In the genomic region with DNA sequence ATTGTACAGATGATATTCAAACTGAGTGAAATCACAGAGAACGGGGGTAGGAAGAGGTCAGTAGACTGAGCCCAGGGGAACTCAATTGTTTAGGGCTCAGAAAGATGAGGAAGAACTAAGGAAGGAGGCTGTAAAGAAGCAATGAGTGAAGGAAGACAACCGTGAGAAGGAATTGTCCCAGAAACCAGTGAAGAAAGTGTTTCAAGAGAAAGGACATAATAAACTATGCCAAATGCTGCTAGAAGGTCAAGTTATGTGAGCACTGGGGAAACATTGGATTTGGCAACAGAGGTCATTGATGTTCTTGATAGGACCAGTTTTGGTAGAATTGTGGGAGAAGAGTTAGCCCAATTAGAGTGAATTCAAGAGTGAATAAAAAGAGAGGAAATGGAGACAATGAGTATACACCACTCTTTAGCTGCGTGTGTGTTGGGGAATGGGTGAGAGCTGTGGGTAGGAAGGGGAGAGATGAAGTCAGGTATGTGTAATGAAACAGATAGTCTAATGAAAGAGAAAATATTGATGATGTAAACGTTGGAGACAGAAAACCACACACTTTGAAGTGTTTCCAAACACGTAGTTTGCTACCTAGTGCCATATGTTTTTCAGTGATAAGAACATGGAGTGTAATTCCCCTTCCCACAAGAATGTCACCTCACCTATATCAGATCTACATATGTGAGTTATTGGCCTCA, we compare ENCODE assay signal across 1 cellular context.
TF ChIP-seq lines count a peak whose summit lies in the region.

No MANE protein-coding gene starts in this region.

TF ChIP-seq in K562, 482 proteins besides CTCF, POLR2A, EP300 and RAD21 (continued from another document and continues in another):
- TF ChIP-seq, protein P1, sequence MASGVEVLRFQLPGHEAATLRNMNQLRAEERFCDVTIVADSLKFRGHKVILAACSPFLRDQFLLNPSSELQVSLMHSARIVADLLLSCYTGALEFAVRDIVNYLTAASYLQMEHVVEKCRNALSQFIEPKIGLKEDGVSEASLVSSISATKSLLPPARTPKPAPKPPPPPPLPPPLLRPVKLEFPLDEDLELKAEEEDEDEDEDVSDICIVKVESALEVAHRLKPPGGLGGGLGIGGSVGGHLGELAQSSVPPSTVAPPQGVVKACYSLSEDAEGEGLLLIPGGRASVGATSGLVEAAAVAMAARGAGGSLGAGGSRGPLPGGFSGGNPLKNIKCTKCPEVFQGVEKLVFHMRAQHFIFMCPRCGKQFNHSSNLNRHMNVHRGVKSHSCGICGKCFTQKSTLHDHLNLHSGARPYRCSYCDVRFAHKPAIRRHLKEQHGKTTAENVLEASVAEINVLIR (CRISPR knock-in tag; IDR thresholded peaks at IDR 0.05) = no peak
- peak; percentile 83 for TF ChIP-seq NCOR1 (IDR thresholded peaks at IDR 0.05)
- TF ChIP-seq, protein P2, sequence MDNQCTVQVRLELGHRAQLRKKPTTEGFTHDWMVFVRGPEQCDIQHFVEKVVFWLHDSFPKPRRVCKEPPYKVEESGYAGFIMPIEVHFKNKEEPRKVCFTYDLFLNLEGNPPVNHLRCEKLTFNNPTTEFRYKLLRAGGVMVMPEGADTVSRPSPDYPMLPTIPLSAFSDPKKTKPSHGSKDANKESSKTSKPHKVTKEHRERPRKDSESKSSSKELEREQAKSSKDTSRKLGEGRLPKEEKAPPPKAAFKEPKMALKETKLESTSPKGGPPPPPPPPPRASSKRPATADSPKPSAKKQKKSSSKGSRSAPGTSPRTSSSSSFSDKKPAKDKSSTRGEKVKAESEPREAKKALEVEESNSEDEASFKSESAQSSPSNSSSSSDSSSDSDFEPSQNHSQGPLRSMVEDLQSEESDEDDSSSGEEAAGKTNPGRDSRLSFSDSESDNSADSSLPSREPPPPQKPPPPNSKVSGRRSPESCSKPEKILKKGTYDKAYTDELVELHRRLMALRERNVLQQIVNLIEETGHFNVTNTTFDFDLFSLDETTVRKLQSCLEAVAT (IDR thresholded peaks at IDR 0.05) = peak; percentile 16 to 95; a peak in 3 of 4 replicates
- peak; percentile 82 for TF ChIP-seq JUND (IDR thresholded peaks at IDR 0.05; ENCODE audit: borderline replicate concordance, low read depth, low read length)
- TF ChIP-seq JUND (tag; IDR thresholded peaks at IDR 0.05; ENCODE audit: borderline replicate concordance, low read depth, low read length) = peak; percentile 70; the same call in 2 of the 3 replicates
- TF ChIP-seq PRMT5 (CRISPR knock-in tag; IDR thresholded peaks at IDR 0.05) = no peak
- peak; percentile 52 to 90; a peak in 1 of 4 replicates for TF ChIP-seq ARNT (IDR thresholded peaks at IDR 0.05)
- TF ChIP-seq TRIM24 (IDR thresholded peaks at IDR 0.05) = peak; percentile 74 to 84
- TF ChIP-seq TEAD2 (tag; IDR thresholded peaks at IDR 0.05) = peak; percentile 66; the same call in 1 of the 2 replicates
- TF ChIP-seq ILF3 (IDR thresholded peaks at IDR 0.05; ENCODE audit: borderline replicate concordance) = 0 out of 2 replicates have a peak, but pooled peaks have one; percentile 68
- no peak for TF ChIP-seq MTF1 (CRISPR knock-in tag; IDR thresholded peaks at IDR 0.05; ENCODE audit: borderline replicate concordance)
- TF ChIP-seq, protein P3, sequence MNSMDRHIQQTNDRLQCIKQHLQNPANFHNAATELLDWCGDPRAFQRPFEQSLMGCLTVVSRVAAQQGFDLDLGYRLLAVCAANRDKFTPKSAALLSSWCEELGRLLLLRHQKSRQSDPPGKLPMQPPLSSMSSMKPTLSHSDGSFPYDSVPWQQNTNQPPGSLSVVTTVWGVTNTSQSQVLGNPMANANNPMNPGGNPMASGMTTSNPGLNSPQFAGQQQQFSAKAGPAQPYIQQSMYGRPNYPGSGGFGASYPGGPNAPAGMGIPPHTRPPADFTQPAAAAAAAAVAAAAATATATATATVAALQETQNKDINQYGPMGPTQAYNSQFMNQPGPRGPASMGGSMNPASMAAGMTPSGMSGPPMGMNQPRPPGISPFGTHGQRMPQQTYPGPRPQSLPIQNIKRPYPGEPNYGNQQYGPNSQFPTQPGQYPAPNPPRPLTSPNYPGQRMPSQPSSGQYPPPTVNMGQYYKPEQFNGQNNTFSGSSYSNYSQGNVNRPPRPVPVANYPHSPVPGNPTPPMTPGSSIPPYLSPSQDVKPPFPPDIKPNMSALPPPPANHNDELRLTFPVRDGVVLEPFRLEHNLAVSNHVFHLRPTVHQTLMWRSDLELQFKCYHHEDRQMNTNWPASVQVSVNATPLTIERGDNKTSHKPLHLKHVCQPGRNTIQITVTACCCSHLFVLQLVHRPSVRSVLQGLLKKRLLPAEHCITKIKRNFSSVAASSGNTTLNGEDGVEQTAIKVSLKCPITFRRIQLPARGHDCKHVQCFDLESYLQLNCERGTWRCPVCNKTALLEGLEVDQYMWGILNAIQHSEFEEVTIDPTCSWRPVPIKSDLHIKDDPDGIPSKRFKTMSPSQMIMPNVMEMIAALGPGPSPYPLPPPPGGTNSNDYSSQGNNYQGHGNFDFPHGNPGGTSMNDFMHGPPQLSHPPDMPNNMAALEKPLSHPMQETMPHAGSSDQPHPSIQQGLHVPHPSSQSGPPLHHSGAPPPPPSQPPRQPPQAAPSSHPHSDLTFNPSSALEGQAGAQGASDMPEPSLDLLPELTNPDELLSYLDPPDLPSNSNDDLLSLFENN (IDR thresholded peaks at IDR 0.05; ENCODE audit: low read depth in 2 of 2, low read length in 2 of 2) = peak in 1 of 2 experiments; percentile 55; a peak in 1 of 4 replicates
- TF ChIP-seq NFYB (IDR thresholded peaks at IDR 0.05; ENCODE audit: extremely low read depth, insufficient read length) = no peak
- TF ChIP-seq, protein P4, sequence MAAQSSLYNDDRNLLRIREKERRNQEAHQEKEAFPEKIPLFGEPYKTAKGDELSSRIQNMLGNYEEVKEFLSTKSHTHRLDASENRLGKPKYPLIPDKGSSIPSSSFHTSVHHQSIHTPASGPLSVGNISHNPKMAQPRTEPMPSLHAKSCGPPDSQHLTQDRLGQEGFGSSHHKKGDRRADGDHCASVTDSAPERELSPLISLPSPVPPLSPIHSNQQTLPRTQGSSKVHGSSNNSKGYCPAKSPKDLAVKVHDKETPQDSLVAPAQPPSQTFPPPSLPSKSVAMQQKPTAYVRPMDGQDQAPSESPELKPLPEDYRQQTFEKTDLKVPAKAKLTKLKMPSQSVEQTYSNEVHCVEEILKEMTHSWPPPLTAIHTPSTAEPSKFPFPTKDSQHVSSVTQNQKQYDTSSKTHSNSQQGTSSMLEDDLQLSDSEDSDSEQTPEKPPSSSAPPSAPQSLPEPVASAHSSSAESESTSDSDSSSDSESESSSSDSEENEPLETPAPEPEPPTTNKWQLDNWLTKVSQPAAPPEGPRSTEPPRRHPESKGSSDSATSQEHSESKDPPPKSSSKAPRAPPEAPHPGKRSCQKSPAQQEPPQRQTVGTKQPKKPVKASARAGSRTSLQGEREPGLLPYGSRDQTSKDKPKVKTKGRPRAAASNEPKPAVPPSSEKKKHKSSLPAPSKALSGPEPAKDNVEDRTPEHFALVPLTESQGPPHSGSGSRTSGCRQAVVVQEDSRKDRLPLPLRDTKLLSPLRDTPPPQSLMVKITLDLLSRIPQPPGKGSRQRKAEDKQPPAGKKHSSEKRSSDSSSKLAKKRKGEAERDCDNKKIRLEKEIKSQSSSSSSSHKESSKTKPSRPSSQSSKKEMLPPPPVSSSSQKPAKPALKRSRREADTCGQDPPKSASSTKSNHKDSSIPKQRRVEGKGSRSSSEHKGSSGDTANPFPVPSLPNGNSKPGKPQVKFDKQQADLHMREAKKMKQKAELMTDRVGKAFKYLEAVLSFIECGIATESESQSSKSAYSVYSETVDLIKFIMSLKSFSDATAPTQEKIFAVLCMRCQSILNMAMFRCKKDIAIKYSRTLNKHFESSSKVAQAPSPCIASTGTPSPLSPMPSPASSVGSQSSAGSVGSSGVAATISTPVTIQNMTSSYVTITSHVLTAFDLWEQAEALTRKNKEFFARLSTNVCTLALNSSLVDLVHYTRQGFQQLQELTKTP (IDR thresholded peaks at IDR 0.05; ENCODE audit: low read depth in 1 of 2, partially characterized antibody in 2 of 2) = peak; percentile 38 to 83
- TF ChIP-seq ZNF766 (CRISPR knock-in tag; conservative IDR thresholded peaks at IDR 0.05) = peak; percentile 88
- peak; percentile 50; the same call in 1 of the 2 replicates for TF ChIP-seq MTA1 (IDR thresholded peaks at IDR 0.05; ENCODE audit: borderline replicate concordance)
- TF ChIP-seq CREM (IDR thresholded peaks at IDR 0.05; ENCODE audit: low read depth) = peak; percentile 88
- TF ChIP-seq ATF7 (IDR thresholded peaks at IDR 0.05) = peak; percentile 91
- no peak for TF ChIP-seq ZSCAN29 (IDR thresholded peaks at IDR 0.05)
- no peak for TF ChIP-seq ZNF274 (IDR thresholded peaks at IDR 0.05; ENCODE audit: borderline replicate concordance, low read depth, low read length)
- TF ChIP-seq CREB1 (IDR thresholded peaks at IDR 0.05) = peak; percentile 57; the same call in 1 of the 2 replicates
- TF ChIP-seq CREB1 (CRISPR knock-in tag; IDR thresholded peaks at IDR 0.05) = no peak
- TF ChIP-seq NR2F6 (CRISPR knock-in tag; IDR thresholded peaks at IDR 0.05) = no peak
- TF ChIP-seq TOE1 (IDR thresholded peaks at IDR 0.05; ENCODE audit: borderline replicate concordance) = peak; percentile 9; the same call in 1 of the 2 replicates
- no peak for TF ChIP-seq TOE1 (CRISPR knock-in tag; IDR thresholded peaks at IDR 0.05; ENCODE audit: borderline replicate concordance, low read depth)
- TF ChIP-seq TCF7L2 (IDR thresholded peaks at IDR 0.05; ENCODE audit: low read depth, low read length) = peak; percentile 69; the same call in 1 of the 2 replicates
- peak; percentile 94 for TF ChIP-seq SOX6 (IDR thresholded peaks at IDR 0.05)
- TF ChIP-seq HIVEP1 (CRISPR knock-in tag; IDR thresholded peaks at IDR 0.05) = no peak
- TF ChIP-seq, protein P5, sequence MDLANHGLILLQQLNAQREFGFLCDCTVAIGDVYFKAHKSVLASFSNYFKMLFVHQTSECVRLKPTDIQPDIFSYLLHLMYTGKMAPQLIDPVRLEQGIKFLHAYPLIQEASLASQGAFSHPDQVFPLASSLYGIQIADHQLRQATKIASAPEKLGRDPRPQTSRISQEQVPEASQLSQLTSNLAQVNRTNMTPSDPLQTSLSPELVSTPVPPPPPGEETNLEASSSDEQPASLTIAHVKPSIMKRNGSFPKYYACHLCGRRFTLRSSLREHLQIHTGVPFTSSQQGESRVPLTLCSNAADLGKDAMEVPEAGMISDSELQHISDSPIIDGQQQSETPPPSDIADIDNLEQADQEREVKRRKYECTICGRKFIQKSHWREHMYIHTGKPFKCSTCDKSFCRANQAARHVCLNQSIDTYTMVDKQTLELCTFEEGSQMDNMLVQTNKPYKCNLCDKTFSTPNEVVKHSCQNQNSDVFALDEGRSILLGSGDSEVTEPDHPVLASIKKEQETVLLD (IDR thresholded peaks at IDR 0.05) = 0 out of 2 replicates have a peak, but pooled peaks have one; percentile 29
- TF ChIP-seq SMAD3 (CRISPR knock-in tag; conservative IDR thresholded peaks at IDR 0.05) = 0 out of 2 replicates have a peak, but pooled peaks have one; percentile 5
- TF ChIP-seq, protein P6, sequence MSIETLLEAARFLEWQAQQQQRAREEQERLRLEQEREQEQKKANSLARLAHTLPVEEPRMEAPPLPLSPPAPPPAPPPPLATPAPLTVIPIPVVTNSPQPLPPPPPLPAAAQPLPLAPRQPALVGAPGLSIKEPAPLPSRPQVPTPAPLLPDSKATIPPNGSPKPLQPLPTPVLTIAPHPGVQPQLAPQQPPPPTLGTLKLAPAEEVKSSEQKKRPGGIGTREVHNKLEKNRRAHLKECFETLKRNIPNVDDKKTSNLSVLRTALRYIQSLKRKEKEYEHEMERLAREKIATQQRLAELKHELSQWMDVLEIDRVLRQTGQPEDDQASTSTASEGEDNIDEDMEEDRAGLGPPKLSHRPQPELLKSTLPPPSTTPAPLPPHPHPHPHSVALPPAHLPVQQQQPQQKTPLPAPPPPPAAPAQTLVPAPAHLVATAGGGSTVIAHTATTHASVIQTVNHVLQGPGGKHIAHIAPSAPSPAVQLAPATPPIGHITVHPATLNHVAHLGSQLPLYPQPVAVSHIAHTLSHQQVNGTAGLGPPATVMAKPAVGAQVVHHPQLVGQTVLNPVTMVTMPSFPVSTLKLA (conservative IDR thresholded peaks at IDR 0.05) = peak in 1 of 2 experiments; percentile 41; a peak in 1 of 4 replicates
- TF ChIP-seq ZNF134 (CRISPR knock-in tag; conservative IDR thresholded peaks at IDR 0.05) = no peak
- peak; percentile 97 for TF ChIP-seq ARID1B (IDR thresholded peaks at IDR 0.05)
- TF ChIP-seq, protein P7, sequence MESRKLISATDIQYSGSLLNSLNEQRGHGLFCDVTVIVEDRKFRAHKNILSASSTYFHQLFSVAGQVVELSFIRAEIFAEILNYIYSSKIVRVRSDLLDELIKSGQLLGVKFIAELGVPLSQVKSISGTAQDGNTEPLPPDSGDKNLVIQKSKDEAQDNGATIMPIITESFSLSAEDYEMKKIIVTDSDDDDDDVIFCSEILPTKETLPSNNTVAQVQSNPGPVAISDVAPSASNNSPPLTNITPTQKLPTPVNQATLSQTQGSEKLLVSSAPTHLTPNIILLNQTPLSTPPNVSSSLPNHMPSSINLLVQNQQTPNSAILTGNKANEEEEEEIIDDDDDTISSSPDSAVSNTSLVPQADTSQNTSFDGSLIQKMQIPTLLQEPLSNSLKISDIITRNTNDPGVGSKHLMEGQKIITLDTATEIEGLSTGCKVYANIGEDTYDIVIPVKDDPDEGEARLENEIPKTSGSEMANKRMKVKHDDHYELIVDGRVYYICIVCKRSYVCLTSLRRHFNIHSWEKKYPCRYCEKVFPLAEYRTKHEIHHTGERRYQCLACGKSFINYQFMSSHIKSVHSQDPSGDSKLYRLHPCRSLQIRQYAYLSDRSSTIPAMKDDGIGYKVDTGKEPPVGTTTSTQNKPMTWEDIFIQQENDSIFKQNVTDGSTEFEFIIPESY (CRISPR knock-in tag; IDR thresholded peaks at IDR 0.05) = 0 out of 2 replicates have a peak, but pooled peaks have one; percentile 16
- peak; percentile 74 for TF ChIP-seq CXXC5 (CRISPR knock-in tag; IDR thresholded peaks at IDR 0.05)
- TF ChIP-seq ZNF644 (tag; IDR thresholded peaks at IDR 0.05; ENCODE audit: low read depth) = peak; percentile 75; the same call in 1 of the 2 replicates
- TF ChIP-seq RCOR1 (IDR thresholded peaks at IDR 0.05; ENCODE audit: borderline replicate concordance in 1 of 2, low read depth in 2 of 2, low read length in 2 of 2) = peak in 1 of 2 experiments; percentile 74; a peak in 2 of 4 replicates
- TF ChIP-seq TEAD4 (IDR thresholded peaks at IDR 0.05; ENCODE audit: low read length) = peak; percentile 97
- TF ChIP-seq TEAD4 (CRISPR knock-in tag; IDR thresholded peaks at IDR 0.05; ENCODE audit: borderline replicate concordance) = no peak
- TF ChIP-seq, protein P8, sequence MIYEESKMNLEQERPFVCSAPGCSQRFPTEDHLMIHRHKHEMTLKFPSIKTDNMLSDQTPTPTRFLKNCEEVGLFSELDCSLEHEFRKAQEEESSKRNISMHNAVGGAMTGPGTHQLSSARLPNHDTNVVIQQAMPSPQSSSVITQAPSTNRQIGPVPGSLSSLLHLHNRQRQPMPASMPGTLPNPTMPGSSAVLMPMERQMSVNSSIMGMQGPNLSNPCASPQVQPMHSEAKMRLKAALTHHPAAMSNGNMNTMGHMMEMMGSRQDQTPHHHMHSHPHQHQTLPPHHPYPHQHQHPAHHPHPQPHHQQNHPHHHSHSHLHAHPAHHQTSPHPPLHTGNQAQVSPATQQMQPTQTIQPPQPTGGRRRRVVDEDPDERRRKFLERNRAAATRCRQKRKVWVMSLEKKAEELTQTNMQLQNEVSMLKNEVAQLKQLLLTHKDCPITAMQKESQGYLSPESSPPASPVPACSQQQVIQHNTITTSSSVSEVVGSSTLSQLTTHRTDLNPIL (CRISPR knock-in tag; IDR thresholded peaks at IDR 0.05) = 0 out of 2 replicates have a peak, but pooled peaks have one; percentile 58
- peak; percentile 76; the same call in 1 of the 2 replicates for TF ChIP-seq EHMT2 (IDR thresholded peaks at IDR 0.05)
- TF ChIP-seq HNRNPL (IDR thresholded peaks at IDR 0.05; ENCODE audit: low read depth, low read length) = no peak
- TF ChIP-seq POLR3A (IDR thresholded peaks at IDR 0.05; ENCODE audit: borderline replicate concordance, extremely low read depth, insufficient read depth, insufficient read length) = no peak
- peak; percentile 78 for TF ChIP-seq CBFA2T2 (conservative IDR thresholded peaks at IDR 0.05)
- peak; percentile 66; the same call in 1 of the 2 replicates for TF ChIP-seq HDAC2 (IDR thresholded peaks at IDR 0.05)
- peak; percentile 90 for TF ChIP-seq CEBPB (tag; IDR thresholded peaks at IDR 0.05)
